In the genomic region with DNA sequence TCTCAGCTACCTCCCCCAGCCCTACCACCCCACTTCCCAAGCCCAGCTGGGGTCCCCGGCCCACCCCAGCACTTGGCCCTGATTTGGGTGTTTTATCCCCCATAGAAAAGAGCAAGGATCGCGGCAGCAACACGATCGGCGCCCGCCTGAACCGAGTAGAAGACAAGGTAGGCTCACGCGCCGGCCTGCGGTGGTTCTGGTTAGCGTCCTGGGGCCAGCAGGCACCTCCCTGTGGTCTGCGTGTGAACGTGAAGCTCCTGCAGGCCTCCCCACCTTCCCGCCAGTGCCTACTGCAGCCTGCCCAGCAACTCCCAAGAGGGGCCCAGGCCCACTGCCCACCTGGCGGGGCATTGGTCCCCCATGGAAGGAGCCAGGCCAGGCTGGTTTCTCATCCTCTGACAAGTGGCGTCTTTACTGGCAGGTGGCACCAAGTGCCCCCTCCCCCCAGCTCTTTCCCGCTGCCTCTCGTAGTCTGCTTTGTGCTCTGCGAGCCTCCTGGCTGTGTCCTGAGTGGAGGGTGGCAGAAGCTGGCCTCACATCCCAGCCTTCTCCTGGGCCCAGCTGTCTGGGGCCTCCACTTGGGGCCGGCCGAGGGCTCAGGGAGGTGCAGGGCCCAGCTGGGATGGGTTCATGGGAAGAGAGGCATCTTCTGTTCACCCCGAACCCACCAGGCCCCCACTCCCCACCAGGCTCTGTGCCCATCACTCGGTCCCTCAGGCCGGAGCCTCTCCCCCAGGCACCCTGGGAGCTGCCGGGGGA, we compare ENCODE assay signal across 8 cellular contexts.
DNase-seq lines count a peak whose midpoint lies in the region; ATAC-seq lines count a peak whose summit lies in the region.

No MANE protein-coding gene starts in this region.

- DNase-seq in A172 (ENCODE audit: low spot score) (peak; percentile 27), NCI-H1105 (lab: John Stamatoyannopoulos, UW) (peak; percentile 85), caudate nucleus (lab: John Stamatoyannopoulos, UW) (no peak), midbrain (lab: John Stamatoyannopoulos, UW) (peak; percentile 6), NCI-H2081 treated with DMSO at 0.1 percent for 48 hours (lab: John Stamatoyannopoulos, UW) (no peak), HCEC 1CT (no peak), iPS-NIHi7 (ENCODE audit: extremely low spot score) (no peak)

- H3K27ac ChIP-seq in caudate nucleus (ENCODE audit: low read depth, low read length) = peak overlapping the region; percentile 91

- no peak for ATAC-seq in HG02678 (IDR thresholded peaks at IDR 0.05; ENCODE audit: unreplicated experiment)

Comparison
In these comparisons a context has a peak if more than half of its experiments do, and no peak if none do; other contexts are left out.
1. DNase-seq: peak in A172 (single experiment), NCI-H1105 (single experiment) and midbrain (single experiment); none in caudate nucleus (0 of 61), NCI-H2081 treated with DMSO at 0.1 percent for 48 hours (single experiment), HCEC 1CT (single experiment) and iPS-NIHi7 (single experiment).